In the genomic region with DNA sequence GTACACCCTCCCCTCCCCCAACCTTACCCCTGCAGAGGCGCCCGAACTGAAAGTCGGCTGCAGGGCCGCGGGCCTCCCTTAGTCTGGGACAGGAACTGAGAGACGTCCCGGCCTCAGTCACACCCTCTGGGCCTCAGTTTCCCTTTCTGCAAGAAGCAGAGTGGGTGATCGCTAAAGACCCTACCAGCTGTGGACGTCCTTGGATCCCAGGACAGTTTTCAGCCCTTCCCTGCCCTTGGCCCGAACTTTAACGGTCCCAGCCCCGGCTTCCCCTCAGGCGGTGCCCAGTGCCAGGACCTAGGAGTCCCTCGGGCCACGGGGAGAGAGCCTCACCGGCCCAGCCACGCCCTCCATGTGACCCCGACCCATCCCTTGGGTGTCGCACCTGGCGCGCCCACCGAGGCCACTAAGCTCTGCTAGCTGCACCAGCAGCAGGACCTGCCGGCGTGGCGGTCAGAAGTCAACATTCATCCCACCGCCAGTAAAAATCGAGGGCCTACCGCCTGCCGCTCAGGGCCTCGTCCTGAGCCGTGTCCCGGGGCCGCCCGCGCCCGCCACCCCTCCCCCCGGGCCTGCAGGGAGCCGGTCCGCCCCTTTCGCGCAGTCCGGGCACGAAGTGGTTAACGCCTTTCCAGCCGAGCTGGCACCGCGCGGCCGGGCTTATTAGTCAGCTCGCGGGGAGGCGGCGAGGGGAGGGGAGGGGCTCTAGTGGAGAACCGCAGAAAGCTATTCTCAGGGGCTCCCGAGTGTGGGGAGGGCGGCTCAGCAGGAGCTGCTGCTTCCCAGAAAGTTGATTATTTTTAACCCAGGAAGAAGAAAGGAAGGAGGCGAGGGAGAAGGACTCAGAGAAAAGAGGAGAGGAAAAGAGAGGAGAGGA, we compare ENCODE assay signal across 8 cellular contexts.
DNase-seq lines count a peak whose midpoint lies in the region; ATAC-seq and TF ChIP-seq lines count a peak whose summit lies in the region.

No MANE protein-coding gene starts in this region.

- H3K4me2 ChIP-seq in neural progenitor cell = peak overlapping the region; percentile 80

- CTCF ChIA-PET in activated naive CD4-positive, alpha-beta T cell treated with anti-CD3 and anti-CD28 coated beads, Interleukin-2, amount 10 ng/mL, durations not matched to agents 7 days and 5 days (lab: Charles Lee) = interaction anchor here (0.7 to 1.7 kb wide), 5 partner anchors 37 to 322 kb away, joined by 3 to 5 read pairs (median 3); no protein-coding TSS in a partner anchor

- peaks cover 62% of the 10 kb centered on the region for H3K4me1 ChIP-seq in SJSA1 (replicated peaks)
- peaks cover 49% of the 10 kb centered on the region for H3K4me1 ChIP-seq in neural progenitor cell

- H3K36me3 Mint-ChIP-seq in activated naive CD4-positive, alpha-beta T cell treated with anti-CD3 and anti-CD28 coated beads, Interleukin-2, amount 10 ng/mL, durations not matched to agents 7 days and 5 days = peaks cover 11% of the 10 kb centered on the region
- no peaks in the 10 kb centered on the region for H3K36me3 Mint-ChIP-seq in neural progenitor cell

- H2AFZ ChIP-seq in neural progenitor cell (replicated peaks) = no peak overlapping the region

- H3K9ac ChIP-seq in neural progenitor cell = no peak overlapping the region

- peak; percentile 85 for DNase-seq in COLO668 (lab: John Stamatoyannopoulos, UW; ENCODE audit: unreplicated experiment)
- peak; percentile 62 for DNase-seq in Jurkat, Clone E6-1 (ENCODE audit: low read depth, low spot score)
- peak; percentile 90 to 96 for DNase-seq in SJSA1 (ENCODE audit: low read depth in 1 of 2, low spot score in 2 of 2)
- DNase-seq in activated naive CD4-positive, alpha-beta T cell treated with anti-CD3 and anti-CD28 coated beads, Interleukin-2, amount 10 ng/mL, durations not matched to agents 7 days and 5 days = peak; percentile 78
- DNase-seq in foreskin melanocyte = peak; percentile 80
- peak; percentile 98 for DNase-seq in neural progenitor cell (ENCODE audit: low spot score)
- peak; percentile 91 for DNase-seq in stimulated activated naive CD8-positive, alpha-beta T cell treated with anti-CD3 and anti-CD28 coated beads, Interleukin-15, Interleukin-2, amounts not matched to agents 100 U/mL and 50 U/mL, for 24 hours

- peaks cover 31% of the 10 kb centered on the region for H3K4me1 Mint-ChIP-seq in activated naive CD4-positive, alpha-beta T cell treated with anti-CD3 and anti-CD28 coated beads, Interleukin-2, amount 10 ng/mL, durations not matched to agents 7 days and 5 days
- peaks cover 76% of the 10 kb centered on the region for H3K4me1 Mint-ChIP-seq in neural progenitor cell

- peak; percentile 80 for ATAC-seq in stimulated activated naive CD8-positive, alpha-beta T cell treated with anti-CD3 and anti-CD28 coated beads, Interleukin-15, Interleukin-2, amounts not matched to agents 100 U/mL and 50 U/mL, for 24 hours
- no peak for ATAC-seq in GM18867 (IDR thresholded peaks at IDR 0.05; ENCODE audit: unreplicated experiment)

- H3K27me3 Mint-ChIP-seq in activated naive CD4-positive, alpha-beta T cell treated with anti-CD3 and anti-CD28 coated beads, Interleukin-2, amount 10 ng/mL, durations not matched to agents 7 days and 5 days = peaks cover 16% of the 10 kb centered on the region
- peaks cover 3% of the 10 kb centered on the region for H3K27me3 Mint-ChIP-seq in neural progenitor cell (ENCODE audit: insufficient read depth, low read depth)

- H3K27me3 ChIP-seq in SJSA1 (replicated peaks) = no peaks in the 10 kb centered on the region
- H3K27me3 ChIP-seq in neural progenitor cell = peaks cover 17% of the 10 kb centered on the region

- peak overlapping the region; percentile 54 for H3K4me3 ChIP-seq in Jurkat, Clone E6-1 (ENCODE audit: low read length)
- H3K4me3 ChIP-seq in SJSA1 = peak overlapping the region; percentile 41
- peak overlapping the region; percentile 47 for H3K4me3 ChIP-seq in neural progenitor cell

- no peaks in the 10 kb centered on the region for H3K79me2 ChIP-seq in neural progenitor cell (ENCODE audit: low read depth)

- H3K27ac ChIP-seq in SJSA1 = peak overlapping the region; percentile 74
- H3K27ac ChIP-seq in neural progenitor cell = peak overlapping the region; percentile 71

- H3F3A ChIP-seq in neural progenitor cell (ENCODE audit: low read depth) = peaks cover 60% of the 10 kb centered on the region

- no peaks in the 10 kb centered on the region for H3K9me3 Mint-ChIP-seq in activated naive CD4-positive, alpha-beta T cell treated with anti-CD3 and anti-CD28 coated beads, Interleukin-2, amount 10 ng/mL, durations not matched to agents 7 days and 5 days
- H3K9me3 Mint-ChIP-seq in neural progenitor cell = no peaks in the 10 kb centered on the region

- H3K27ac Mint-ChIP-seq in activated naive CD4-positive, alpha-beta T cell treated with anti-CD3 and anti-CD28 coated beads, Interleukin-2, amount 10 ng/mL, durations not matched to agents 7 days and 5 days = peak overlapping the region; percentile 77
- H3K27ac Mint-ChIP-seq in neural progenitor cell = peak overlapping the region; percentile 99

- no peak for TF ChIP-seq CTCF in neural progenitor cell (IDR thresholded peaks at IDR 0.05)

- no peaks in the 10 kb centered on the region for H4K20me1 ChIP-seq in neural progenitor cell (ENCODE audit: low read depth)

- peak overlapping the region; percentile 71 for H3K4me3 Mint-ChIP-seq in activated naive CD4-positive, alpha-beta T cell treated with anti-CD3 and anti-CD28 coated beads, Interleukin-2, amount 10 ng/mL, durations not matched to agents 7 days and 5 days
- peak overlapping the region; percentile 87 for H3K4me3 Mint-ChIP-seq in neural progenitor cell

- H3K9me3 ChIP-seq in SJSA1 (replicated peaks) = no peaks in the 10 kb centered on the region
- no peaks in the 10 kb centered on the region for H3K9me3 ChIP-seq in neural progenitor cell (ENCODE audit: low read depth)

- peaks cover 21% of the 10 kb centered on the region for H3K36me3 ChIP-seq in SJSA1
- H3K36me3 ChIP-seq in neural progenitor cell = no peaks in the 10 kb centered on the region
